In genomic region chr7:150405584-150406310, GRCh38 we compare ENCODE assay signal across 8 cellular contexts. TPM values are rescaled to one million over a fixed set of nuclear protein-coding genes. Genes with fewer than 3 reads are reported as not detected.
DNase-seq lines count a peak whose midpoint lies in the region; ATAC-seq lines count a peak whose summit lies in the region.

No MANE protein-coding gene starts in this region.

- no peaks in the 10 kb centered on the region for H3K27me3 Mint-ChIP-seq in central memory CD8-positive, alpha-beta T cell

- H3K4me1 Mint-ChIP-seq in central memory CD8-positive, alpha-beta T cell, result peaks cover 35% of the 10 kb centered on the region

- H3K36me3 Mint-ChIP-seq in central memory CD8-positive, alpha-beta T cell (ENCODE audit: insufficient read depth), result peaks cover 19% of the 10 kb centered on the region

- DNase-seq in NCI-H2196 (lab: John Stamatoyannopoulos, UW; ENCODE audit: unreplicated experiment) (peak; percentile 72), NCI-H2196 treated with DMSO at 0.1 percent for 48 hours (lab: John Stamatoyannopoulos, UW; ENCODE audit: unreplicated experiment) (no peak), SJSA1 (ENCODE audit: low read depth in 1 of 2, low spot score in 2 of 2) (peak in 1 of 2 experiments; percentile 23), left colon (peak in 1 of 2 donors; percentile 60), Kasumi-1 (lab: John Stamatoyannopoulos, UW) (no peak), DMS79 treated with DMSO at 0.1 percent for 48 hours (lab: John Stamatoyannopoulos, UW) (no peak)
- peak in 1 of 2 donors; percentile 25 for DNase-seq in central memory CD8-positive, alpha-beta T cell (ENCODE audit: low spot score in 2 of 2)
- DNase-seq in stimulated activated CD4-positive, alpha-beta T cell treated with anti-CD3 and anti-CD28 coated beads, Interleukin-4, amount 100 ng/mL, for 24 hours, result peak; percentile 45

- no peaks in the 10 kb centered on the region for H3K36me3 ChIP-seq in SJSA1

- intact Hi-C loops in left colon (cut with DNase I, micrococcal nuclease), result no loop called here

- peaks cover 27% of the 10 kb centered on the region for H3K4me1 ChIP-seq in SJSA1 (replicated peaks)

- H3K4me3 Mint-ChIP-seq in central memory CD8-positive, alpha-beta T cell, result peak overlapping the region; percentile 96

- peak overlapping the region; percentile 55 for H3K4me3 ChIP-seq in SJSA1

- H3K27ac ChIP-seq in SJSA1, result no peak overlapping the region

- ATAC-seq in central memory CD8-positive, alpha-beta T cell (replicated peaks; ENCODE audit: extremely low read depth, poor library complexity, severe bottlenecking), result peak; percentile 25
- peak; percentile 29 for ATAC-seq in left colon

- H3K9me3 ChIP-seq in SJSA1 (replicated peaks), result no peaks in the 10 kb centered on the region

- H3K27me3 ChIP-seq in SJSA1 (replicated peaks), result no peaks in the 10 kb centered on the region

- H3K27ac Mint-ChIP-seq in central memory CD8-positive, alpha-beta T cell (ENCODE audit: low read depth), result peak overlapping the region; percentile 92

- H3K9me3 Mint-ChIP-seq in central memory CD8-positive, alpha-beta T cell, result no peaks in the 10 kb centered on the region

RNA-seq across cellular contexts. Expression of gene ZNF775, which starts 26.6 kb away (rescaled TPM):
- total RNA-seq in SJSA1 (2014; rRNA removed; shearing (Covaris generic)), result 5.8 and 8.6 TPM in 2 replicates
- total RNA-seq in left colon, result 1 to 10 TPM; 7.1 to 8.7 TPM

RNA-seq across cellular contexts. Expression of gene REPIN1, which starts 37.1 kb away (rescaled TPM):
- total RNA-seq in SJSA1 (2014; rRNA removed; shearing (Covaris generic)), result 55.7 and 62.4 TPM in 2 replicates
- total RNA-seq in left colon, result 100 to 1,000 TPM; 168 to 209 TPM

RNA-seq across cellular contexts. Expression of gene GIMAP8, which starts 44.7 kb away (rescaled TPM):
- total RNA-seq in SJSA1 (2014; rRNA removed; shearing (Covaris generic)), result not detected in 2 replicates
- total RNA-seq in left colon, result 1 to 10 TPM; 2.9 to 5.5 TPM

Comparison
In these comparisons a context has a peak if more than half of its experiments do, and no peak if none do; other contexts are left out.
1. DNase-seq: peak in NCI-H2196 (single experiment) and stimulated activated CD4-positive, alpha-beta T cell treated with anti-CD3 and anti-CD28 coated beads, Interleukin-4, amount 100 ng/mL, for 24 hours (single experiment); none in NCI-H2196 treated with DMSO at 0.1 percent for 48 hours (single experiment), Kasumi-1 (0 of 2) and DMS79 treated with DMSO at 0.1 percent for 48 hours (single experiment).